ENCODE assay signal across 21 cellular contexts in genomic region chr6:141029908-141030307, GRCh38.
"Had no signal": no experiment of that assay in that cellular context is flagged by ENCODE, and none has a peak within 500 bp of the region (broad histone marks: within the 10 kb centered on the region; RNA-seq: fewer than 3 reads in every experiment).

No MANE protein-coding gene starts in this region.

- H3K27ac ChIP-seq: colonic mucosa, heart left ventricle, parathyroid adenoma, prostate gland, sigmoid colon, skin epidermis, testis, transverse colon had no signal

- H3K9me3 ChIP-seq: colonic mucosa, heart left ventricle, prostate gland, sigmoid colon, testis, transverse colon had no signal

- DNase-seq: colonic mucosa; dermis blood vessel endothelial cell; erythroblast; foreskin melanocyte; heart left ventricle; hypothalamus; left ventricle myocardium superior; mesendoderm; naive thymus-derived CD4-positive, alpha-beta T cell; nephron progenitor cell; sigmoid colon; stimulated activated CD4-positive, alpha-beta T cell treated with anti-CD3 and anti-CD28 coated beads, Interleukin-2, amount 100 ng/mL, for 24 hours; stimulated activated CD4-positive, alpha-beta T cell treated with anti-CD3 and anti-CD28 coated beads, Interleukin-4, amount 100 ng/mL, for 4 hours; stimulated activated naive B cell treated with anti-CD40 and anti-IgM and Interleukin-4, amounts not matched to agents 10 μg/mL and 1 μg/mL and 100 μg/mL, for 72 hours; stimulated activated naive CD8-positive, alpha-beta T cell treated with anti-CD3 and anti-CD28 coated beads, Interleukin-15, amount 100 ng/mL, for 72 hours; testis; transverse colon had no signal

- H3K4me1 ChIP-seq: colonic mucosa, parathyroid adenoma, prostate gland, sigmoid colon, testis had no signal

- H3K27me3 ChIP-seq: colonic mucosa, heart left ventricle, sigmoid colon, testis, transverse colon had no signal

- H3K36me3 ChIP-seq: colonic mucosa, heart left ventricle, prostate gland, sigmoid colon, transverse colon had no signal

- ATAC-seq: heart left ventricle; left ventricle myocardium superior; naive thymus-derived CD4-positive, alpha-beta T cell; stimulated activated naive B cell treated with anti-CD40 and anti-IgM and Interleukin-4, amounts not matched to agents 10 μg/mL and 1 μg/mL and 100 μg/mL, for 72 hours; stimulated activated naive CD8-positive, alpha-beta T cell treated with anti-CD3 and anti-CD28 coated beads, Interleukin-15, amount 100 ng/mL, for 72 hours had no signal

- H3K4me3 ChIP-seq: colonic mucosa, heart left ventricle, lung, prostate gland, sigmoid colon, skin epidermis, testis, transverse colon had no signal
